ENCODE assay signal across 19 cellular contexts in genomic region chr19:16244091-16244490, GRCh38. TPM values are rescaled to one million over a fixed set of nuclear protein-coding genes. Genes with fewer than 3 reads are reported as not detected.
DNase-seq lines count a peak whose midpoint lies in the region; ATAC-seq and TF ChIP-seq lines count a peak whose summit lies in the region.
"Had no signal": no experiment of that assay in that cellular context is flagged by ENCODE, and none has a peak within 500 bp of the region (broad histone marks: within the 10 kb centered on the region; RNA-seq: fewer than 3 reads in every experiment).

No MANE protein-coding gene starts in this region.

- no peaks in the 10 kb centered on the region for H3K79me2 ChIP-seq in osteoblast (ENCODE audit: insufficient read depth, low read length)
- H3K79me2 ChIP-seq: parathyroid adenoma had no signal

- H3K36me3 Mint-ChIP-seq in activated T-cell treated with anti-CD3 and anti-CD28 coated beads, Interleukin-2, amount 50 U/mL, for 4 hours (ENCODE audit: insufficient read depth): no peaks in the 10 kb centered on the region
- no peaks in the 10 kb centered on the region for H3K36me3 Mint-ChIP-seq in chondrocyte (ENCODE audit: low read depth)
- H3K36me3 Mint-ChIP-seq: WTC11 had no signal

- H3K27ac Mint-ChIP-seq in chondrocyte (ENCODE audit: unreplicated experiment): peak overlapping the region; percentile 69
- H3K27ac Mint-ChIP-seq: WTC11 had no signal

- intact Hi-C loops in gastrocnemius medialis (cut with DNase I; ENCODE audit: low total_unique reads): no loop called here

- H3K4me2 ChIP-seq in osteoblast (ENCODE audit: insufficient read depth, low read length): no peak overlapping the region

- H3K36me3 ChIP-seq in osteoblast (ENCODE audit: insufficient read depth, low read length) (no peaks in the 10 kb centered on the region), gastrocnemius medialis (no peaks in the 10 kb centered on the region)
- H3K36me3 ChIP-seq: brain microvascular endothelial cell, spleen had no signal

- no peak overlapping the region for H3K4me3 Mint-ChIP-seq in activated T-cell treated with anti-CD3 and anti-CD28 coated beads, Interleukin-2, amount 50 U/mL, for 4 hours
- no peak overlapping the region for H3K4me3 Mint-ChIP-seq in chondrocyte (ENCODE audit: unreplicated experiment)
- H3K4me3 Mint-ChIP-seq: WTC11 had no signal

- no peaks in the 10 kb centered on the region for H3K9me3 ChIP-seq in osteoblast (ENCODE audit: low read depth, low read length)
- no peaks in the 10 kb centered on the region for H3K9me3 ChIP-seq in gastrocnemius medialis
- H3K9me3 ChIP-seq: spleen had no signal

- H3K27me3 Mint-ChIP-seq in activated T-cell treated with anti-CD3 and anti-CD28 coated beads, Interleukin-2, amount 50 U/mL, for 4 hours (ENCODE audit: low read depth): no peaks in the 10 kb centered on the region
- peaks cover 11% of the 10 kb centered on the region for H3K27me3 Mint-ChIP-seq in chondrocyte (ENCODE audit: low read depth)

- peaks cover 23% of the 10 kb centered on the region for H3K4me1 Mint-ChIP-seq in activated T-cell treated with anti-CD3 and anti-CD28 coated beads, Interleukin-2, amount 50 U/mL, for 4 hours (ENCODE audit: low read depth)
- H3K4me1 Mint-ChIP-seq in chondrocyte (ENCODE audit: low read depth): peaks cover 11% of the 10 kb centered on the region
- H3K4me1 Mint-ChIP-seq: WTC11 had no signal

- no peak for DNase-seq in activated T-cell treated with anti-CD3 and anti-CD28 coated beads, Interleukin-2, amount 50 U/mL, for 4 hours
- DNase-seq in activated T-cell treated with anti-CD3 and anti-CD28 coated beads for 4 hours (no peak), chondrocyte (ENCODE audit: low spot score) (no peak), osteoblast (ENCODE audit: insufficient read length, low spot score, missing footprints) (peak; percentile 86), NCI-H82 treated with DMSO at 0.1 percent for 48 hours (lab: John Stamatoyannopoulos, UW; ENCODE audit: unreplicated experiment) (no peak), gastrocnemius medialis (no peak)
- DNase-seq in Jurkat, Clone E6-1 (ENCODE audit: low read depth, low spot score): peak; percentile 70
- DNase-seq: activated T-cell treated with anti-CD3 and anti-CD28 coated beads, Interleukin-2, amount 50 U/mL, for 1 hour; brain microvascular endothelial cell; effector CD4-positive, alpha-beta T cell; islet precursor cell; KG1; NCI-H1436 treated with DMSO at 0.1 percent for 48 hours; NCI-H345 had no signal

- H3K27me3 ChIP-seq in osteoblast (ENCODE audit: insufficient read depth, low read length): no peaks in the 10 kb centered on the region
- H3K27me3 ChIP-seq in gastrocnemius medialis: peaks cover 0 to 2% (median 0%) of the 10 kb centered on the region in 3 donors
- H3K27me3 ChIP-seq: brain microvascular endothelial cell, spleen had no signal

- TF ChIP-seq CTCF in chondrocyte (IDR thresholded peaks at IDR 0.05) (no peak), osteoblast (IDR thresholded peaks at IDR 0.05; ENCODE audit: extremely low read depth, low read depth, low read length) (no peak), gastrocnemius medialis (IDR thresholded peaks at IDR 0.05 in 4 of 5, conservative IDR thresholded peaks at IDR 0.05 in 1 of 5) (no peak)

- ATAC-seq in activated T-cell treated with anti-CD3 and anti-CD28 coated beads, Interleukin-2, amount 50 U/mL, for 4 hours: peak; percentile 29 to 33
- ATAC-seq in HG02852 (IDR thresholded peaks at IDR 0.05; ENCODE audit: unreplicated experiment) (no peak), gastrocnemius medialis (no peak)
- ATAC-seq: PC-3, WTC11 had no signal

- H3K27ac ChIP-seq in osteoblast (ENCODE audit: low read depth, low read length) (no peak overlapping the region), gastrocnemius medialis (no peak overlapping the region)
- H3K27ac ChIP-seq: brain microvascular endothelial cell, parathyroid adenoma, spleen had no signal

- H2AFZ ChIP-seq in osteoblast (ENCODE audit: low read length): no peak overlapping the region
- H2AFZ ChIP-seq: parathyroid adenoma had no signal

- TF ChIP-seq POLR2A in gastrocnemius medialis (IDR thresholded peaks at IDR 0.05): no peak

- H3K4me1 ChIP-seq in osteoblast (ENCODE audit: insufficient read depth, low read length) (no peaks in the 10 kb centered on the region), gastrocnemius medialis (no peaks in the 10 kb centered on the region)
- H3K4me1 ChIP-seq: parathyroid adenoma had no signal

- H3K9me3 Mint-ChIP-seq in activated T-cell treated with anti-CD3 and anti-CD28 coated beads, Interleukin-2, amount 50 U/mL, for 4 hours: no peaks in the 10 kb centered on the region
- H3K9me3 Mint-ChIP-seq in chondrocyte (ENCODE audit: low read depth): peaks cover 2% of the 10 kb centered on the region
- H3K9me3 Mint-ChIP-seq: WTC11 had no signal

- H3K4me3 ChIP-seq in Jurkat, Clone E6-1 (ENCODE audit: low read length): no peak overlapping the region
- no peak overlapping the region for H3K4me3 ChIP-seq in osteoblast (ENCODE audit: insufficient read depth, low read length)
- H3K4me3 ChIP-seq in gastrocnemius medialis: no peak overlapping the region
- H3K4me3 ChIP-seq: spleen had no signal

- in situ Hi-C loops in gastrocnemius medialis (cut with MboI; ENCODE audit: low sequenced_read_pairs in 4 of 4): loop anchor here in 1 of 4 donors (10.0 to 25.0 kb wide), 2 partner anchors 81 to 293 kb away; partner anchors contain the start of genes CHERP and KLF2

- no peaks in the 10 kb centered on the region for H4K20me1 ChIP-seq in osteoblast (ENCODE audit: insufficient read depth, low read length)

RNA-seq across cellular contexts. Expression of gene AP1M1, which starts 46.4 kb away (rescaled TPM):
- 100 to 1,000 TPM in 2 of 3 donors, 10 to 100 TPM in 1; 93.4 to 109 (median 106) TPM for total RNA-seq in activated T-cell treated with anti-CD3 and anti-CD28 coated beads, Interleukin-2, amount 50 U/mL, for 4 hours
- 117 TPM for polyA plus RNA-seq in Jurkat, Clone E6-1 (2012; ENCODE audit: insufficient read depth, insufficient read length)
- total RNA-seq in chondrocyte (78.3 to 91.2 TPM (median 81.8 TPM) in 3 replicates), osteoblast (49.5 and 52.1 TPM in 2 replicates), gastrocnemius medialis (100 to 1,000 TPM in 1 of 4 donors, 10 to 100 TPM in 3; 68.2 to 119 (median 73.5) TPM)

RNA-seq across cellular contexts. Expression of gene FAM32A, which starts 58.9 kb away (rescaled TPM):
- 10 to 100 TPM; 53.4 to 60.1 (median 56.4) TPM for total RNA-seq in activated T-cell treated with anti-CD3 and anti-CD28 coated beads, Interleukin-2, amount 50 U/mL, for 4 hours
- 129 TPM for polyA plus RNA-seq in Jurkat, Clone E6-1 (2012; ENCODE audit: insufficient read depth, insufficient read length)
- total RNA-seq in chondrocyte: 64.9 to 72.4 TPM (median 68.6 TPM) in 3 replicates
- 93.4 and 109 TPM in 2 replicates for total RNA-seq in osteoblast
- 10 to 100 TPM; 57.2 to 72.3 (median 63.6) TPM for total RNA-seq in gastrocnemius medialis

Comparison
In these comparisons a context has a peak if more than half of its experiments do, and no peak if none do; other contexts are left out.
1. ATAC-seq: peak in activated T-cell treated with anti-CD3 and anti-CD28 coated beads, Interleukin-2, amount 50 U/mL, for 4 hours (2 of 2); none in HG02852 (single experiment) and gastrocnemius medialis (0 of 2).
2. DNase-seq: peak in Jurkat, Clone E6-1 (single experiment) and osteoblast (single experiment); none in activated T-cell treated with anti-CD3 and anti-CD28 coated beads, Interleukin-2, amount 50 U/mL, for 4 hours (single experiment), activated T-cell treated with anti-CD3 and anti-CD28 coated beads for 4 hours (single experiment), chondrocyte (single experiment), NCI-H82 treated with DMSO at 0.1 percent for 48 hours (single experiment) and gastrocnemius medialis (0 of 2).